ENCODE assay signal across 2 cellular contexts in genomic region chr9:72915659-72916058, GRCh38.
A peak's percentile ranks its signal among the peaks of the same experiment; 100 is the strongest.
TF ChIP-seq lines count a peak whose summit lies in the region.

No MANE protein-coding gene starts in this region.

TF ChIP-seq in HepG2, 621 proteins besides CTCF, POLR2A, EP300 and RAD21:
- TF ChIP-seq MNT (IDR thresholded peaks at IDR 0.05) (no peak), RBM22 (optimal IDR thresholded peaks at IDR 0.05; ENCODE audit: low read length) (peak; percentile 49)

TF ChIP-seq in A549, 52 proteins besides CTCF, POLR2A, EP300 and RAD21:
- TF ChIP-seq HEYL (CRISPR knock-in tag; IDR thresholded peaks at IDR 0.05) (no peak), HOXA7 (CRISPR knock-in tag; IDR thresholded peaks at IDR 0.05) (peak; percentile 13; the same call in 1 of the 2 replicates), FOSL2 (IDR thresholded peaks at IDR 0.05) (no peak), FOSL2 (CRISPR knock-in tag; IDR thresholded peaks at IDR 0.05) (0 out of 2 replicates have a peak, but pooled peaks have one; percentile 2), CEBPB (IDR thresholded peaks at IDR 0.05) (no peak; a peak in 1 of 4 replicates), ATOH8 (CRISPR knock-in tag; IDR thresholded peaks at IDR 0.05; ENCODE audit: low read depth) (no peak), CBX8 (IDR thresholded peaks at IDR 0.05) (no peak), ESRRA (IDR thresholded peaks at IDR 0.05; ENCODE audit: borderline replicate concordance, low read length) (no peak), POLR2AphosphoS2 (conservative IDR thresholded peaks at IDR 0.05; ENCODE audit: low read length) (peak; percentile 77; the same call in 1 of the 2 replicates), MYC (IDR thresholded peaks at IDR 0.05; ENCODE audit: borderline replicate concordance, low read length) (no peak), USF2 (IDR thresholded peaks at IDR 0.05) (no peak), ZFP36 (IDR thresholded peaks at IDR 0.05; ENCODE audit: borderline replicate concordance, partially characterized antibody) (no peak), ELK1 (IDR thresholded peaks at IDR 0.05; ENCODE audit: low read depth, low read length) (no peak), HMGXB4 (CRISPR knock-in tag; IDR thresholded peaks at IDR 0.05; ENCODE audit: borderline replicate concordance) (0 out of 2 replicates have a peak, but pooled peaks have one; percentile 58), ZNF302 (CRISPR knock-in tag; IDR thresholded peaks at IDR 0.05) (no peak), TFCP2L1 (CRISPR knock-in tag; IDR thresholded peaks at IDR 0.05) (0 out of 2 replicates have a peak, but pooled peaks have one; percentile 6), PHF8 (IDR thresholded peaks at IDR 0.05; ENCODE audit: borderline replicate concordance, low read depth) (no peak), HDAC2 (IDR thresholded peaks at IDR 0.05) (no peak), JUN (IDR thresholded peaks at IDR 0.05) (peak; percentile 49 to 63; a peak in 3 of 5 replicates), HES2 (IDR thresholded peaks at IDR 0.05) (no peak), JUNB (IDR thresholded peaks at IDR 0.05) (no peak), ZC3H11A (IDR thresholded peaks at IDR 0.05) (no peak), NFE2L2 (conservative IDR thresholded peaks at IDR 0.05; ENCODE audit: low read length) (no peak), RNF2 (IDR thresholded peaks at IDR 0.05; ENCODE audit: borderline replicate concordance, low read depth) (no peak), FOSB (CRISPR knock-in tag; IDR thresholded peaks at IDR 0.05) (peak; percentile 23; the same call in 1 of the 2 replicates), HOXB13 (CRISPR knock-in tag; IDR thresholded peaks at IDR 0.05; ENCODE audit: low read depth) (no peak), RCOR1 (IDR thresholded peaks at IDR 0.05; ENCODE audit: low read depth, low read length) (no peak), CHD2 (IDR thresholded peaks at IDR 0.05; ENCODE audit: low read length, partially characterized antibody) (no peak), KDM1A (IDR thresholded peaks at IDR 0.05; ENCODE audit: low read depth) (no peak), KDM5A (IDR thresholded peaks at IDR 0.05) (no peak)
TF ChIP-seq in A549: peak in this region for 7.
